Comparison of ENCODE assay signal across 1 cellular context in the genomic region with DNA sequence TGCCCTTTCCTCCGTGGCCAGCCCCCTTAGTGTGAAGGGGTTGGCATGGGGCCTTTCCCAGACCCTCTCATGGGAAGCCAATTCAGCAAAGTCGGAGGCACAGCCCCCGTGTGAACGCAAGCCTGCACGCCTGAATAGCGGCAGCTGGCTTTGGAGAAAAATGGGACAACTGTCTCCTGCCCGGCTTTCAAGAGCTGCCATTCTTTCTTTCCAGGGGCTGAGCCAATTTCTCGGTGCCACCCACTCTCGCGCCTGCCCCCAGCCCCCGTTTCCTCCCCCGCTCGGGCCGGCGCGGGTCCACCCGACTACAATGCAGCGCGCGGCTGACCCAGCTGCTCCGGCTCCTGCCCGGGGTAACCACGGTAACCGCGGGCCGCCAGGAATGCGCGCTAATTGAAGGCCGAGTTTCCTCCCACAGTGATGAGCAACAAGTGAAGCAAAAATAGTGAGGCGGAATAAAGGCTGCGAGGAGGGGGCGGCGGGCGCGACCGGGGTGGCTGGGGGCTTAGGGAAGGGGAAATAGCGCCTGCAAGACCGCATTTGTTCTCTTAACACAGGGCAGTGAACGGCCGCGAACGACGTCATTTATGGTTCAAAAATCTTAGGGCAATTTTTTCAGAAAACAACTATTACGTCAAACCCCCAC.
TF ChIP-seq lines count a peak whose summit lies in the region.

No MANE protein-coding gene starts in this region.

TF ChIP-seq in H1, 55 proteins besides CTCF, POLR2A, EP300 and RAD21 (continued from another document):
- no peak for TF ChIP-seq SIRT6 (IDR thresholded peaks at IDR 0.05; ENCODE audit: low read length)
- TF ChIP-seq KDM1A (IDR thresholded peaks at IDR 0.05; ENCODE audit: borderline replicate concordance, low read length), result no peak
- TF ChIP-seq TEAD4 (IDR thresholded peaks at IDR 0.05; ENCODE audit: low read depth, low read length), result peak; percentile 52; the same call in 1 of the 2 replicates
- TF ChIP-seq SRF (IDR thresholded peaks at IDR 0.05; ENCODE audit: low read depth, low read length), result no peak
- no peak for TF ChIP-seq POU5F1 (IDR thresholded peaks at IDR 0.05; ENCODE audit: low read depth, low read length)
- peak; percentile 56; the same call in 1 of the 2 replicates for TF ChIP-seq SUZ12 (IDR thresholded peaks at IDR 0.05; ENCODE audit: low read length)
- TF ChIP-seq CTBP2 (IDR thresholded peaks at IDR 0.05; ENCODE audit: borderline replicate concordance, insufficient read depth, insufficient read length, low read length), result no peak
TF ChIP-seq in H1: peak in this region for 3.
